ENCODE assay signal across 28 cellular contexts in genomic region chr7:74527842-74528241, GRCh38.
A peak's percentile ranks its signal among the peaks of the same experiment; 100 is the strongest.
DNase-seq lines count a peak whose midpoint lies in the region; ATAC-seq, FAIRE-seq and TF ChIP-seq lines count a peak whose summit lies in the region.
"Had no signal": no experiment of that assay in that cellular context is flagged by ENCODE, and none has a peak within 500 bp of the region (broad histone marks: within the 10 kb centered on the region; RNA-seq: fewer than 3 reads in every experiment).

No MANE protein-coding gene starts in this region.

- no peak overlapping the region for H3K4me3 ChIP-seq in H1 (ENCODE audit: extremely low read depth in 1 of 4, insufficient read depth in 2 of 4, low read depth in 3 of 4, low read length in 4 of 4)
- no peak overlapping the region for H3K4me3 ChIP-seq in skin epidermis
- H3K4me3 ChIP-seq: coronary artery, GM12878, hepatocyte had no signal

- H2AK5ac ChIP-seq in H1 (ENCODE audit: low read depth, low read length) = no peak overlapping the region

- H3K9me3 ChIP-seq in H1 (ENCODE audit: insufficient read depth in 2 of 2, low read depth in 1 of 2, low read length in 1 of 2) = no peaks in the 10 kb centered on the region

- peaks cover 0 to 11% (median 3%) of the 10 kb centered on the region in 4 experiments; a peak in 3 of 7 replicates for H3K4me1 ChIP-seq in H1 (replicated peaks in 1 of 4; ENCODE audit: control insufficient read depth in 3 of 4, insufficient read depth in 4 of 4, low read length in 3 of 4)

- peaks cover 0 to 29% (median 13%) of the 10 kb centered on the region in 4 experiments for H3K36me3 ChIP-seq in H1 (ENCODE audit: control insufficient read depth in 2 of 4, insufficient read depth in 4 of 4, low read length in 3 of 4)

- no peak overlapping the region for H2BK5ac ChIP-seq in H1 (ENCODE audit: low read depth, low read length)

- H3K23me2 ChIP-seq in H1 (ENCODE audit: low read depth, low read length) = peaks cover 3% of the 10 kb centered on the region; the same call in 1 of the 2 replicates

- H3K14ac ChIP-seq in H1 (ENCODE audit: insufficient read length) = no peak overlapping the region

- no peak overlapping the region for H2BK120ac ChIP-seq in H1 (replicated peaks; ENCODE audit: low read depth, low read length)

- no peak overlapping the region for H3K23ac ChIP-seq in H1 (ENCODE audit: insufficient read length)

- no peak for ATAC-seq in GM21447 (IDR thresholded peaks at IDR 0.05; ENCODE audit: unreplicated experiment)
- ATAC-seq: GM12878, left ventricle myocardium superior, SK-N-SH treated with all-trans-retinoic acid at 6 μM for 48 hours had no signal

- no peak overlapping the region for H2BK15ac ChIP-seq in H1 (ENCODE audit: low read length)

- no peak for TF ChIP-seq CTCF in H1 (IDR thresholded peaks at IDR 0.05; ENCODE audit: control extremely low read depth in 1 of 3, insufficient read depth in 1 of 3, low read depth in 1 of 3, low read length in 3 of 3)

- peak; percentile 14 for DNase-seq in NCI-H146 (lab: John Stamatoyannopoulos, UW)
- DNase-seq in NCI-H146 treated with DMSO at 0.1 percent for 48 hours (lab: John Stamatoyannopoulos, UW; ENCODE audit: unreplicated experiment) = no peak
- peak; percentile 19 for DNase-seq in NCI-H1105 (lab: John Stamatoyannopoulos, UW)
- no peak for DNase-seq in H1 (ENCODE audit: low read depth in 1 of 2, low spot score in 2 of 2)
- DNase-seq in activated CD4-positive, CD25-positive, alpha-beta regulatory T cell treated with anti-CD3 and anti-CD28 coated beads, Interleukin-2, amount 50 U/mL, for 72 hours = no peak
- DNase-seq in NCI-H2227 (lab: John Stamatoyannopoulos, UW; ENCODE audit: unreplicated experiment) = no peak
- DNase-seq: activated B cell treated with CpG ODN at 0.5 μM for 24 hours; activated CD4-positive, alpha-beta memory T cell treated with anti-CD3 and anti-CD28 coated beads, Interleukin-2, amount 10 ng/mL, durations not matched to agents 7 days and 5 days; activated gamma-delta T cell; activated T-cell treated with anti-CD3 and anti-CD28 coated beads for 4 hours; AML-193; brain microvascular endothelial cell; CD8-positive, alpha-beta memory T cell; DND-41; H9; Kasumi-1; left ventricle myocardium superior; midbrain; NCI-H1048; NCI-H2227 treated with DMSO at 0.1 percent for 48 hours; T1000 had no signal

- H2AFZ ChIP-seq in H1 (ENCODE audit: low read length) = no peak overlapping the region
- H2AFZ ChIP-seq: hepatocyte had no signal

- TF ChIP-seq RAD21 in H1 (IDR thresholded peaks at IDR 0.05 in 1 of 2, conservative IDR thresholded peaks at IDR 0.05 in 1 of 2; ENCODE audit: low read depth in 2 of 2, low read length in 2 of 2) = no peak

- no peak overlapping the region for H3K4me2 ChIP-seq in H1 (ENCODE audit: insufficient read depth in 1 of 2, low read depth in 2 of 2, low read length in 2 of 2)
- H3K4me2 ChIP-seq: hepatocyte had no signal

- TF ChIP-seq EP300 in H1 (IDR thresholded peaks at IDR 0.05; ENCODE audit: borderline replicate concordance in 1 of 2, low read depth in 2 of 2, low read length in 2 of 2) = no peak

- CTCF ChIA-PET in H1 (lab: Charles Lee; ENCODE audit: partially characterized antibody) = interaction anchor here (1.2 to 2.7 kb wide), 6 partner anchors 9 to 127 kb away, joined by 3 to 9 read pairs (median 4); no protein-coding TSS in a partner anchor

- no peak overlapping the region for H4K5ac ChIP-seq in H1 (ENCODE audit: insufficient read length, low read depth, low read length)

- 93% methylated on average over 7 of the region's 7 CpGs; no CpG with 5 or more reads in 1 of the 2 experiments for WGBS in H1 (ENCODE audit: extremely low coverage in 1 of 2, insufficient coverage in 1 of 2, insufficient read length in 1 of 2, insufficient replicate concordance in 2 of 2, low coverage in 1 of 2, low lambda C conversion rate in 2 of 2, missing lambda C conversion rate in 1 of 2), 2 experiments

- H3K18ac ChIP-seq in H1 (ENCODE audit: extremely low read depth, low read length) = no peak overlapping the region

- H2BK20ac ChIP-seq in H1 (ENCODE audit: low read length) = no peak overlapping the region

- no peak for FAIRE-seq in H1 (lab: Jason Lieb, UNC)
- FAIRE-seq: GM12878, RCC 7860 had no signal

- H3K9ac ChIP-seq in H1 (replicated peaks in 1 of 4; ENCODE audit: extremely low read depth in 1 of 4, low read depth in 3 of 4, low read length in 3 of 4) = no peak overlapping the region

- H2BK12ac ChIP-seq in H1 (ENCODE audit: low read depth, low read length) = no peak overlapping the region

- POLR2A ChIA-PET in H1 (lab: Charles Lee; ENCODE audit: partially characterized antibody) = interaction anchor here (1.3 kb wide), 1 partner anchor 16 kb away, joined by 3 read pairs; no protein-coding TSS in a partner anchor

- H3K79me1 ChIP-seq in H1 (ENCODE audit: low read depth, low read length) = no peaks in the 10 kb centered on the region

- H4K8ac ChIP-seq in H1 (ENCODE audit: extremely low read depth, insufficient read depth, low read length) = no peak overlapping the region

- TF ChIP-seq POLR2A in H1 (IDR thresholded peaks at IDR 0.05; ENCODE audit: control extremely low read depth in 1 of 2, low read depth in 2 of 2, low read length in 2 of 2) = no peak

- H3K27me3 ChIP-seq in H1 (replicated peaks in 1 of 4; ENCODE audit: control insufficient read depth in 3 of 4, extremely low read depth in 1 of 4, insufficient read depth in 3 of 4, low read length in 3 of 4) = no peaks in the 10 kb centered on the region
- H3K27me3 ChIP-seq: brain microvascular endothelial cell, hepatocyte had no signal

- H3K56ac ChIP-seq in H1 (replicated peaks; ENCODE audit: insufficient read length, low read depth, low read length) = peak overlapping the region; percentile 30

- peaks cover 2 to 3% of the 10 kb centered on the region in 2 experiments for H4K20me1 ChIP-seq in H1 (replicated peaks in 1 of 2; ENCODE audit: control insufficient read depth in 1 of 2, insufficient read depth in 2 of 2, low read length in 2 of 2)

- no peak overlapping the region for H4K91ac ChIP-seq in H1 (replicated peaks; ENCODE audit: insufficient read length, low read length)

- H3K4ac ChIP-seq in H1 (replicated peaks; ENCODE audit: insufficient read length, low read depth, low read length) = no peak overlapping the region

- H3K27ac ChIP-seq in H1 (ENCODE audit: low read depth, low read length) (no peak overlapping the region), skin epidermis (peak overlapping the region in 13 of 21 experiments; percentile 20 to 81 (median 64))
- H3K27ac ChIP-seq: brain microvascular endothelial cell, coronary artery, hepatocyte had no signal

- H3K79me2 ChIP-seq in H1 (ENCODE audit: control insufficient read depth in 1 of 2, insufficient read depth in 2 of 2, low read length in 2 of 2) = no peaks in the 10 kb centered on the region
- H3K79me2 ChIP-seq: hepatocyte had no signal

TF ChIP-seq in H1, 55 proteins besides CTCF, POLR2A, EP300 and RAD21:
- TF ChIP-seq CBX5 (IDR thresholded peaks at IDR 0.05; ENCODE audit: low read depth, low read length) (no peak), TAF1 (IDR thresholded peaks at IDR 0.05; ENCODE audit: low read depth, low read length) (no peak), SIN3A (conservative IDR thresholded peaks at IDR 0.05 in 1 of 2, IDR thresholded peaks at IDR 0.05 in 1 of 2; ENCODE audit: low read depth in 1 of 2, low read length in 2 of 2) (no peak), CEBPB (IDR thresholded peaks at IDR 0.05; ENCODE audit: low read depth, low read length) (no peak), BRCA1 (IDR thresholded peaks at IDR 0.05; ENCODE audit: low read depth, low read length) (no peak), RNF2 (IDR thresholded peaks at IDR 0.05; ENCODE audit: borderline replicate concordance, low read depth, low read length, missing control alignments, poor library complexity, severe bottlenecking) (no peak), NANOG (IDR thresholded peaks at IDR 0.05; ENCODE audit: insufficient read depth, low read depth, low read length, poor library complexity, severe bottlenecking) (no peak), CTBP2 (IDR thresholded peaks at IDR 0.05; ENCODE audit: borderline replicate concordance, insufficient read depth, insufficient read length, low read length) (no peak), EZH2 (IDR thresholded peaks at IDR 0.05; ENCODE audit: low read depth, low read length, severe bottlenecking) (no peak), TAF7 (optimal IDR thresholded peaks at IDR 0.05; ENCODE audit: borderline replicate concordance, low read depth, low read length) (no peak), KDM4A (IDR thresholded peaks at IDR 0.05; ENCODE audit: low read depth, low read length, severe bottlenecking) (no peak)

Comparison
In these comparisons a context has a peak if more than half of its experiments do, and no peak if none do; other contexts are left out.
1. DNase-seq: peak in NCI-H146 (single experiment) and NCI-H1105 (single experiment); none in NCI-H146 treated with DMSO at 0.1 percent for 48 hours (single experiment), H1 (0 of 2), activated CD4-positive, CD25-positive, alpha-beta regulatory T cell treated with anti-CD3 and anti-CD28 coated beads, Interleukin-2, amount 50 U/mL, for 72 hours (single experiment) and NCI-H2227 (single experiment).